15 cellular contexts compared by ENCODE assay signal in genomic region chr3:37237252-37237651, GRCh38. TPM values are rescaled to one million over a fixed set of nuclear protein-coding genes. Genes with fewer than 3 reads are reported as not detected.
DNase-seq lines count a peak whose midpoint lies in the region; ATAC-seq and TF ChIP-seq lines count a peak whose summit lies in the region.
"Had no signal": no experiment of that assay in that cellular context is flagged by ENCODE, and none has a peak within 500 bp of the region (broad histone marks: within the 10 kb centered on the region; RNA-seq: fewer than 3 reads in every experiment).

No MANE protein-coding gene starts in this region.

- POLR2A ChIA-PET in PC-3 (lab: Charles Lee; ENCODE audit: unreplicated experiment): interaction anchor here (0.7 kb wide), 1 partner anchor 12 kb away, joined by 3 read pairs; no protein-coding TSS in a partner anchor
- POLR2A ChIA-PET in naive thymus-derived CD8-positive, alpha-beta T cell (lab: Charles Lee): no interaction called here

- TF ChIP-seq CTCF in PC-3 (conservative IDR thresholded peaks at IDR 0.05; ENCODE audit: low read depth, low read length) (no peak), brain microvascular endothelial cell (IDR thresholded peaks at IDR 0.05; ENCODE audit: low read depth, low read length, missing control alignments) (no peak)

- peak; percentile 49 for ATAC-seq in PC-3
- ATAC-seq in naive thymus-derived CD8-positive, alpha-beta T cell: no peak

- CTCF ChIA-PET in PC-3 (lab: Charles Lee): no interaction called here

- H3K36me3 ChIP-seq in PC-3 (ENCODE audit: low read depth, low read length): no peaks in the 10 kb centered on the region
- H3K36me3 ChIP-seq in brain microvascular endothelial cell (replicated peaks): no peaks in the 10 kb centered on the region

- peak; percentile 45 for DNase-seq in ELR (ENCODE audit: low read depth)
- peak; percentile 77 for DNase-seq in PC-3
- peak; percentile 43 for DNase-seq in brain microvascular endothelial cell
- peak; percentile 74 for DNase-seq in iris pigment epithelial cell (ENCODE audit: low read depth)
- no peak for DNase-seq in activated naive CD8-positive, alpha-beta T cell treated with anti-CD3 and anti-CD28 coated beads for 36 hours
- no peak for DNase-seq in HuH-7.5 (ENCODE audit: low spot score)
- no peak for DNase-seq in naive thymus-derived CD8-positive, alpha-beta T cell
- no peak for DNase-seq in NCI-H510A (lab: John Stamatoyannopoulos, UW)
- DNase-seq: C1 segment of cervical spinal cord, H7, NCI-H187, NCI-H446, NCI-H82, Right ventricle myocardium superior had no signal

- no peaks in the 10 kb centered on the region for H3K9me3 ChIP-seq in PC-3 (ENCODE audit: low read length)

- no peaks in the 10 kb centered on the region for H3K9me3 Mint-ChIP-seq in activated naive CD8-positive, alpha-beta T cell treated with anti-CD3 and anti-CD28 coated beads for 36 hours
- no peaks in the 10 kb centered on the region for H3K9me3 Mint-ChIP-seq in naive thymus-derived CD8-positive, alpha-beta T cell

- H3K27me3 ChIP-seq in PC-3 (ENCODE audit: low read length) (no peaks in the 10 kb centered on the region), brain microvascular endothelial cell (replicated peaks) (no peaks in the 10 kb centered on the region)

- H3K4me2 ChIP-seq in PC-3 (ENCODE audit: low read length): peak overlapping the region; percentile 26; the same call in 1 of the 2 replicates

- intact Hi-C loops in PC-3 (cut with micrococcal nuclease): no loop called here

- no peak overlapping the region for H2AFZ ChIP-seq in PC-3 (ENCODE audit: low read length)

- no peaks in the 10 kb centered on the region for H3K27me3 Mint-ChIP-seq in activated naive CD8-positive, alpha-beta T cell treated with anti-CD3 and anti-CD28 coated beads for 36 hours
- H3K27me3 Mint-ChIP-seq in naive thymus-derived CD8-positive, alpha-beta T cell: peaks cover 0 to 9% (median 3%) of the 10 kb centered on the region in 5 donors

- no peaks in the 10 kb centered on the region for H3F3A ChIP-seq in PC-3 (ENCODE audit: low read length, unreplicated experiment)

- H4K20me1 ChIP-seq in PC-3 (ENCODE audit: low read length): no peaks in the 10 kb centered on the region

- H3K4me3 ChIP-seq in PC-3 (ENCODE audit: low read length): no peak overlapping the region
- H3K4me3 ChIP-seq in brain microvascular endothelial cell (ENCODE audit: low read depth, low read length): no peak overlapping the region
- H3K4me3 ChIP-seq: SK-N-MC had no signal

- no peaks in the 10 kb centered on the region for H3K9me2 ChIP-seq in PC-3 (replicated peaks; ENCODE audit: low read length)

- peaks cover 22% of the 10 kb centered on the region for H3K4me1 ChIP-seq in PC-3 (ENCODE audit: insufficient read depth, low read length)

- no peak overlapping the region for H3K4me3 Mint-ChIP-seq in activated naive CD8-positive, alpha-beta T cell treated with anti-CD3 and anti-CD28 coated beads for 36 hours
- H3K4me3 Mint-ChIP-seq in naive thymus-derived CD8-positive, alpha-beta T cell: no peak overlapping the region

- H3K27ac Mint-ChIP-seq in activated naive CD8-positive, alpha-beta T cell treated with anti-CD3 and anti-CD28 coated beads for 36 hours: no peak overlapping the region
- H3K27ac Mint-ChIP-seq in naive thymus-derived CD8-positive, alpha-beta T cell: peak overlapping the region in 1 of 10 donors; percentile 13

- in situ Hi-C loops in brain microvascular endothelial cell (cut with HindIII; ENCODE audit: low pct_ligation_motif_present, low sequenced_read_pairs): no loop called here

- no TSS peak for BruUV-seq in PC-3 (replicated peaks; lab: Mats Ljungman, UMichigan)

- H3K4me1 Mint-ChIP-seq in activated naive CD8-positive, alpha-beta T cell treated with anti-CD3 and anti-CD28 coated beads for 36 hours: peaks cover 3% of the 10 kb centered on the region
- H3K4me1 Mint-ChIP-seq in naive thymus-derived CD8-positive, alpha-beta T cell: peaks cover 2 to 5% (median 3%) of the 10 kb centered on the region in 4 donors

- H3K36me3 Mint-ChIP-seq in activated naive CD8-positive, alpha-beta T cell treated with anti-CD3 and anti-CD28 coated beads for 36 hours: no peaks in the 10 kb centered on the region
- no peaks in the 10 kb centered on the region for H3K36me3 Mint-ChIP-seq in naive thymus-derived CD8-positive, alpha-beta T cell

- H3K27ac ChIP-seq in PC-3 (ENCODE audit: low read length) (no peak overlapping the region), brain microvascular endothelial cell (no peak overlapping the region)
- H3K27ac ChIP-seq: SK-N-MC had no signal

- H3K9ac ChIP-seq in PC-3 (ENCODE audit: low read length): no peak overlapping the region

- peaks cover 4% of the 10 kb centered on the region for H3K79me2 ChIP-seq in PC-3 (ENCODE audit: low read length)

RNA-seq across cellular contexts. Expression of gene GOLGA4, which starts 5.8 kb away (rescaled TPM):
- 55.9 and 66.1 TPM in 2 replicates for total RNA-seq in PC-3 (2014; rRNA removed)
- 10 to 100 TPM; 26.1 to 26.7 TPM for total RNA-seq in activated naive CD8-positive, alpha-beta T cell treated with anti-CD3 and anti-CD28 coated beads for 36 hours
- 10 to 100 TPM; 55.1 to 55.9 TPM for total RNA-seq in naive thymus-derived CD8-positive, alpha-beta T cell
- 10 to 100 TPM in 2 of 3 donors, 1 to 10 TPM in 1; 7.3 to 16.2 (median 10.3) TPM for polyA plus RNA-seq in naive thymus-derived CD8-positive, alpha-beta T cell

Comparison
In these comparisons a context has a peak if more than half of its experiments do, and no peak if none do; other contexts are left out.
1. DNase-seq: peak in ELR (single experiment), PC-3 (single experiment), brain microvascular endothelial cell (single experiment) and iris pigment epithelial cell (single experiment); none in activated naive CD8-positive, alpha-beta T cell treated with anti-CD3 and anti-CD28 coated beads for 36 hours (single experiment), HuH-7.5 (single experiment), naive thymus-derived CD8-positive, alpha-beta T cell (0 of 10) and NCI-H510A (single experiment).